In the genomic region with DNA sequence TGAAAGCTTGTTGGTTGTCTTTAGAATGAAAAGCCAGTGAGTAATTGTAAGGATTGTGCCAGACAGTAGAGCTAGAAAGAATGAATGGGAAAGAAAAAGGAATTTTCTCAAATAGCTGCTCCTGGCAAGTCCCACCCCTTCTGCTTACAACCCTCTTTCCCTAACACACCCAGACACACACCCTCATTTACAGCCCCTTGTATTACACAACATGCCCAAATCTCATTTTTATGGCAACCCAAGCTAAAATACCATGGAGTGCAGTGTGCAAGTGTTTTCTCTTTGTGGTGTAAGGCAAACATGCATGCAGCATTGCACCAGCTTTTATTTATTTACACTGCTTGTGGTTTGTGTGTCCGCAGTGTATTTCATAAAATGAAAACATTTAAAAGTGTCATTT, we compare ENCODE assay signal across 9 cellular contexts. TPM values are rescaled to one million over a fixed set of nuclear protein-coding genes. Genes with fewer than 3 reads are reported as not detected.
DNase-seq lines count a peak whose midpoint lies in the region; ATAC-seq and TF ChIP-seq lines count a peak whose summit lies in the region.
"Had no signal": no experiment of that assay in that cellular context is flagged by ENCODE, and none has a peak within 500 bp of the region (broad histone marks: within the 10 kb centered on the region; RNA-seq: fewer than 3 reads in every experiment).

No MANE protein-coding gene starts in this region.

- H3K79me2 ChIP-seq in HCT116 (ENCODE audit: insufficient read depth, low read length), result no peaks in the 10 kb centered on the region

- CTCF ChIA-PET in HCT116 (lab: Charles Lee), result no interaction called here

- peak overlapping the region; percentile 75; the same call in 1 of the 2 replicates for H3K4me2 ChIP-seq in HCT116 (ENCODE audit: low read length)

- no peak for TF ChIP-seq RAD21 in HCT116 (IDR thresholded peaks at IDR 0.05; ENCODE audit: low read depth)

- no peaks in the 10 kb centered on the region for H3K9me2 ChIP-seq in HCT116 (ENCODE audit: insufficient read depth)

- BruUV-seq in HCT116 (replicated peaks; lab: Mats Ljungman, UMichigan), result no TSS peak

- POLR2A ChIA-PET in HCT116 (lab: Charles Lee), result no interaction called here

- H3K9me3 ChIP-seq in HCT116 (ENCODE audit: control insufficient read depth in 1 of 2, insufficient read depth in 1 of 2, low read depth in 1 of 2, low read length in 2 of 2), result no peaks in the 10 kb centered on the region
- H3K9me3 ChIP-seq in mucosa of rectum (ENCODE audit: control insufficient read depth in 2 of 2, low read length in 2 of 2), result no peaks in the 10 kb centered on the region

- H3K36me3 ChIP-seq in HCT116 (ENCODE audit: control insufficient read depth in 1 of 2, insufficient read depth in 2 of 2, low read length in 2 of 2) (no peaks in the 10 kb centered on the region), mucosa of rectum (ENCODE audit: control insufficient read depth in 2 of 2, insufficient read depth in 2 of 2, low read length in 2 of 2) (no peaks in the 10 kb centered on the region)

- RAD21 ChIA-PET in HCT116 (lab: Charles Lee; ENCODE audit: low non-redundant PET in 1 of 2, low total read pairs in 2 of 2, uncharacterized antibody in 2 of 2, unreplicated experiment in 2 of 2), result no interaction called here

- intact Hi-C loops in HCT116 (cut with micrococcal nuclease), result no loop called here

- no peak for ATAC-seq in HCT116
- ATAC-seq in GM19452 (IDR thresholded peaks at IDR 0.05; ENCODE audit: unreplicated experiment), result no peak
- ATAC-seq: T-helper 17 cell had no signal

- no peaks in the 10 kb centered on the region for H3K27me3 ChIP-seq in HCT116 (ENCODE audit: insufficient read depth, low read length)
- H3K27me3 ChIP-seq in mucosa of rectum (ENCODE audit: control insufficient read depth in 2 of 2, insufficient read depth in 2 of 2, low read length in 2 of 2), result peaks cover 0 to 2% of the 10 kb centered on the region in 2 donors

- no peak overlapping the region for H3K9ac ChIP-seq in HCT116 (ENCODE audit: low read length)
- H3K9ac ChIP-seq in mucosa of rectum (ENCODE audit: low read depth in 1 of 2, low read length in 2 of 2), result no peak overlapping the region

- no peak for TF ChIP-seq CTCF in HCT116 (IDR thresholded peaks at IDR 0.05 in 2 of 3, conservative IDR thresholded peaks at IDR 0.05 in 1 of 3; ENCODE audit: borderline replicate concordance in 1 of 3, insufficient read depth in 1 of 3, low read depth in 2 of 3, low read length in 2 of 3)

- H3K4me1 ChIP-seq in HCT116 (ENCODE audit: control insufficient read depth in 1 of 2, insufficient read depth in 2 of 2, low read length in 2 of 2), result peaks cover 0 to 16% of the 10 kb centered on the region in 2 experiments; a peak in 3 of 4 replicates
- peaks cover 11 to 12% of the 10 kb centered on the region in 2 donors for H3K4me1 ChIP-seq in mucosa of rectum (ENCODE audit: control insufficient read depth in 2 of 2, insufficient read depth in 2 of 2, low read length in 2 of 2)

- TF ChIP-seq POLR2A in HCT116 (IDR thresholded peaks at IDR 0.05; ENCODE audit: borderline replicate concordance, extremely low read depth, insufficient read depth, insufficient read length), result no peak

- peak; percentile 69 for DNase-seq in AG20443 (ENCODE audit: low spot score)
- DNase-seq in HCT116 (ENCODE audit: low read depth, low spot score), result no peak
- peak; percentile 38 for DNase-seq in astrocyte of the hippocampus (ENCODE audit: low read depth, low spot score)
- DNase-seq in cerebellar nuclear complex (lab: John Stamatoyannopoulos, UW), result no peak
- no peak for DNase-seq in stimulated activated CD4-positive, alpha-beta T cell treated with anti-CD3 and anti-CD28 coated beads, Interleukin-15, amount 100 ng/mL, for 24 hours
- DNase-seq in SHP77 (lab: John Stamatoyannopoulos, UW), result no peak
- DNase-seq: T-helper 17 cell had no signal

- H3K27ac ChIP-seq in HCT116 (ENCODE audit: low read depth, low read length), result no peak overlapping the region
- H3K27ac ChIP-seq in mucosa of rectum (ENCODE audit: low read depth in 2 of 2, low read length in 2 of 2), result no peak overlapping the region

- no peak overlapping the region for H2AFZ ChIP-seq in HCT116 (ENCODE audit: low read depth, low read length, poor library complexity, severe bottlenecking)

- H4K20me1 ChIP-seq in HCT116 (ENCODE audit: insufficient read depth), result no peaks in the 10 kb centered on the region

- H3K4me3 ChIP-seq in HCT116 (replicated peaks in 1 of 2; ENCODE audit: low read depth in 1 of 2, low read length in 2 of 2), result no peak overlapping the region
- H3K4me3 ChIP-seq in mucosa of rectum (ENCODE audit: low read length in 2 of 2), result peak overlapping the region; percentile 31 to 81

TF ChIP-seq in HCT116, 20 proteins besides CTCF, POLR2A, EP300 and RAD21:
- TF ChIP-seq JUND (IDR thresholded peaks at IDR 0.05) (no peak), SRF (IDR thresholded peaks at IDR 0.05; ENCODE audit: low read depth) (no peak), ZBTB33 (IDR thresholded peaks at IDR 0.05; ENCODE audit: extremely low read depth, insufficient replicate concordance, low read length) (no peak), REST (IDR thresholded peaks at IDR 0.05; ENCODE audit: low read depth) (no peak), EZH2phosphoT487 (IDR thresholded peaks at IDR 0.05; ENCODE audit: borderline replicate concordance) (no peak), ATF3 (IDR thresholded peaks at IDR 0.05) (no peak), POLR2AphosphoS5 (IDR thresholded peaks at IDR 0.05; ENCODE audit: low read depth, low read length) (no peak), TCF7L2 (IDR thresholded peaks at IDR 0.05; ENCODE audit: borderline replicate concordance, extremely low read depth, insufficient read depth, insufficient read length) (no peak), CEBPB (IDR thresholded peaks at IDR 0.05; ENCODE audit: low read depth) (no peak), ZFX (IDR thresholded peaks at IDR 0.05) (no peak), SIN3A (IDR thresholded peaks at IDR 0.05; ENCODE audit: low read depth) (no peak), EGR1 (IDR thresholded peaks at IDR 0.05; ENCODE audit: low read depth) (no peak), FOSL1 (IDR thresholded peaks at IDR 0.05; ENCODE audit: low read depth) (no peak)
- TF ChIP-seq, protein P1, sequence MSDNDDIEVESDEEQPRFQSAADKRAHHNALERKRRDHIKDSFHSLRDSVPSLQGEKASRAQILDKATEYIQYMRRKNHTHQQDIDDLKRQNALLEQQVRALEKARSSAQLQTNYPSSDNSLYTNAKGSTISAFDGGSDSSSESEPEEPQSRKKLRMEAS (IDR thresholded peaks at IDR 0.05), result no peak

RNA-seq across cellular contexts. Expression of gene PRKAR2B, which starts 1.5 kb away (rescaled TPM):
- total RNA-seq in HCT116 (2021; ENCODE audit: unreplicated experiment), result 15.1 TPM
- polyA plus RNA-seq in HCT116 (2012), result 3.2 and 5.3 TPM in 2 replicates

Comparison
In these comparisons a context has a peak if more than half of its experiments do, and no peak if none do; other contexts are left out.
1. DNase-seq: peak in AG20443 (single experiment) and astrocyte of the hippocampus (single experiment); none in HCT116 (single experiment), cerebellar nuclear complex (0 of 2), stimulated activated CD4-positive, alpha-beta T cell treated with anti-CD3 and anti-CD28 coated beads, Interleukin-15, amount 100 ng/mL, for 24 hours (single experiment) and SHP77 (0 of 2).
2. H3K4me3 ChIP-seq: peak in mucosa of rectum (2 of 2); none in HCT116 (0 of 2).